ENCODE assay signal across 21 cellular contexts in genomic region chr6:151443449-151443848, GRCh38. TPM values are rescaled to one million over a fixed set of nuclear protein-coding genes. Genes with fewer than 3 reads are reported as not detected.
DNase-seq lines count a peak whose midpoint lies in the region; ATAC-seq and TF ChIP-seq lines count a peak whose summit lies in the region.
"Had no signal": no experiment of that assay in that cellular context is flagged by ENCODE, and none has a peak within 500 bp of the region (broad histone marks: within the 10 kb centered on the region; RNA-seq: fewer than 3 reads in every experiment).

No MANE protein-coding gene starts in this region.

- peaks cover 26% of the 10 kb centered on the region for H3K4me1 ChIP-seq in suprapubic skin

- H3K27me3 ChIP-seq in suprapubic skin = no peaks in the 10 kb centered on the region

- TF ChIP-seq EP300 in suprapubic skin (IDR thresholded peaks at IDR 0.05) = no peak

- H3K36me3 Mint-ChIP-seq in chondrocyte (ENCODE audit: low read depth) (peaks cover 4% of the 10 kb centered on the region), osteocyte (ENCODE audit: unreplicated experiment) (peaks cover 3% of the 10 kb centered on the region), immature natural killer cell (peaks cover 0 to 7% (median 6%) of the 10 kb centered on the region in 3 donors)
- H3K36me3 Mint-ChIP-seq in stimulated activated effector memory CD8-positive, alpha-beta T cell treated with anti-CD3 and anti-CD28 coated beads, Interleukin-12 subunit alpha, Interleukin-12 subunit beta, amount 100 ng/mL, for 72 hours = peaks cover 21% of the 10 kb centered on the region

- peaks cover 72% of the 10 kb centered on the region for H3K4me1 Mint-ChIP-seq in chondrocyte (ENCODE audit: low read depth)
- peaks cover 69% of the 10 kb centered on the region for H3K4me1 Mint-ChIP-seq in osteocyte (ENCODE audit: unreplicated experiment)
- peaks cover 21% of the 10 kb centered on the region for H3K4me1 Mint-ChIP-seq in stimulated activated effector memory CD8-positive, alpha-beta T cell treated with anti-CD3 and anti-CD28 coated beads, Interleukin-12 subunit alpha, Interleukin-12 subunit beta, amount 100 ng/mL, for 72 hours
- peaks cover 17 to 35% of the 10 kb centered on the region in 2 donors for H3K4me1 Mint-ChIP-seq in immature natural killer cell

- H3K27me3 Mint-ChIP-seq in chondrocyte (ENCODE audit: low read depth) = no peaks in the 10 kb centered on the region
- no peaks in the 10 kb centered on the region for H3K27me3 Mint-ChIP-seq in osteocyte (ENCODE audit: unreplicated experiment)
- H3K27me3 Mint-ChIP-seq in immature natural killer cell (ENCODE audit: low read depth in 3 of 3) = no peaks in the 10 kb centered on the region
- H3K27me3 Mint-ChIP-seq: CD4-positive, CD25-positive, alpha-beta regulatory T cell; IgD-negative memory B cell had no signal

- no peaks in the 10 kb centered on the region for H3K36me3 ChIP-seq in suprapubic skin

- no peak for TF ChIP-seq POLR2A in suprapubic skin (IDR thresholded peaks at IDR 0.05)

- no peak overlapping the region for H3K4me3 ChIP-seq in suprapubic skin

- peak overlapping the region; percentile 45 for H3K27ac ChIP-seq in suprapubic skin
- H3K27ac ChIP-seq: RWPE1 had no signal

- peak overlapping the region; percentile 80 for H3K27ac Mint-ChIP-seq in chondrocyte (ENCODE audit: unreplicated experiment)
- H3K27ac Mint-ChIP-seq in osteocyte (ENCODE audit: unreplicated experiment) = peak overlapping the region; percentile 24
- H3K27ac Mint-ChIP-seq in stimulated activated effector memory CD8-positive, alpha-beta T cell treated with anti-CD3 and anti-CD28 coated beads, Interleukin-12 subunit alpha, Interleukin-12 subunit beta, amount 100 ng/mL, for 72 hours = no peak overlapping the region
- H3K27ac Mint-ChIP-seq in immature natural killer cell = no peak overlapping the region
- H3K27ac Mint-ChIP-seq: CD4-positive, CD25-positive, alpha-beta regulatory T cell had no signal

- H3K4me3 Mint-ChIP-seq in chondrocyte (ENCODE audit: unreplicated experiment) = no peak overlapping the region
- H3K4me3 Mint-ChIP-seq in osteocyte (ENCODE audit: unreplicated experiment) = no peak overlapping the region
- no peak overlapping the region for H3K4me3 Mint-ChIP-seq in stimulated activated effector memory CD8-positive, alpha-beta T cell treated with anti-CD3 and anti-CD28 coated beads, Interleukin-12 subunit alpha, Interleukin-12 subunit beta, amount 100 ng/mL, for 72 hours
- no peak overlapping the region for H3K4me3 Mint-ChIP-seq in immature natural killer cell
- H3K4me3 Mint-ChIP-seq: CD4-positive, CD25-positive, alpha-beta regulatory T cell; IgD-negative memory B cell had no signal

- H3K9me3 ChIP-seq in suprapubic skin = no peaks in the 10 kb centered on the region

- TF ChIP-seq CTCF in chondrocyte (IDR thresholded peaks at IDR 0.05) (no peak), osteocyte (IDR thresholded peaks at IDR 0.05) (no peak), suprapubic skin (IDR thresholded peaks at IDR 0.05) (no peak)

- 82% methylated on average over 5 of the region's 5 CpGs for WGBS in suprapubic skin

- ATAC-seq in stimulated activated effector memory CD8-positive, alpha-beta T cell treated with anti-CD3 and anti-CD28 coated beads, Interleukin-12 subunit alpha, Interleukin-12 subunit beta, amount 100 ng/mL, for 72 hours = no peak
- no peak for ATAC-seq in GM18870 (IDR thresholded peaks at IDR 0.05; ENCODE audit: unreplicated experiment)

- H3K9me3 Mint-ChIP-seq in chondrocyte (ENCODE audit: low read depth) = no peaks in the 10 kb centered on the region
- no peaks in the 10 kb centered on the region for H3K9me3 Mint-ChIP-seq in osteocyte (ENCODE audit: unreplicated experiment)
- no peaks in the 10 kb centered on the region for H3K9me3 Mint-ChIP-seq in stimulated activated effector memory CD8-positive, alpha-beta T cell treated with anti-CD3 and anti-CD28 coated beads, Interleukin-12 subunit alpha, Interleukin-12 subunit beta, amount 100 ng/mL, for 72 hours
- H3K9me3 Mint-ChIP-seq in immature natural killer cell = no peaks in the 10 kb centered on the region
- H3K9me3 Mint-ChIP-seq: CD4-positive, CD25-positive, alpha-beta regulatory T cell; IgD-negative memory B cell had no signal

- DNase-seq in GM03348 (ENCODE audit: low spot score) (peak; percentile 20), chondrocyte (ENCODE audit: low spot score) (no peak), osteocyte (ENCODE audit: extremely low spot score, unreplicated experiment) (no peak), suprapubic skin (ENCODE audit: low spot score in 2 of 2) (no peak), immature natural killer cell (no peak)
- DNase-seq in stimulated activated effector memory CD8-positive, alpha-beta T cell treated with anti-CD3 and anti-CD28 coated beads, Interleukin-12 subunit alpha, Interleukin-12 subunit beta, amount 100 ng/mL, for 72 hours (ENCODE audit: low spot score in 2 of 2) = no peak
- DNase-seq: CD4-positive, CD25-positive, alpha-beta regulatory T cell; EL; GF-D8; H7; NCI-H1694; NCI-H2081; NCI-H2171; NCI-H345; NCI-H524; NCI-H774; NK-92 treated with Interleukin-12 subunit alpha and Interleukin-12 subunit beta, amount 100 ng/mL, for 24 hours; SHP77 treated with DMSO at 0.1 percent for 48 hours had no signal

RNA-seq across cellular contexts. Expression of gene RMND1, which starts 8.5 kb away (rescaled TPM):
- 19.3 to 42.8 TPM (median 42.5 TPM) in 3 replicates for total RNA-seq in chondrocyte
- 35.6 and 37.3 TPM in 2 replicates for total RNA-seq in osteocyte
- 10 to 100 TPM; 11.7 to 25.7 (median 12.8) TPM for total RNA-seq in suprapubic skin
- polyA plus RNA-seq in immature natural killer cell = 10 to 100 TPM in 1 of 3 donors, 1 to 10 TPM in 2; 6.4 to 13.3 (median 7.5) TPM

RNA-seq across cellular contexts. Expression of gene CCDC170, which starts 50.4 kb away (rescaled TPM):
- 0.20 to 0.67 TPM (median 0.60 TPM) in 3 replicates for total RNA-seq in chondrocyte
- total RNA-seq in osteocyte = 0.78 and 0.84 TPM in 2 replicates
- total RNA-seq in suprapubic skin = under 1 TPM; 0.16 to 0.89 (median 0.24) TPM
- under 1 TPM in 1 of 3 donors, not detected in 2; 0.78 TPM for polyA plus RNA-seq in immature natural killer cell
- total RNA-seq: CD4-positive, CD25-positive, alpha-beta regulatory T cell had no signal
- polyA plus RNA-seq: CD4-positive, CD25-positive, alpha-beta regulatory T cell; IgD-negative memory B cell had no signal

RNA-seq across cellular contexts. Expression of gene ZBTB2, which starts 52.1 kb away (rescaled TPM):
- 9.4 to 11.8 TPM (median 10.1 TPM) in 3 replicates for total RNA-seq in chondrocyte
- 12.3 and 12.6 TPM in 2 replicates for total RNA-seq in osteocyte
- 10 to 100 TPM in 3 of 4 donors, 1 to 10 TPM in 1; 9.5 to 17.5 (median 13.0) TPM for total RNA-seq in suprapubic skin
- polyA plus RNA-seq in immature natural killer cell = 10 to 100 TPM; 11.5 to 27.5 (median 24.1) TPM

Comparison
In these comparisons a context has a peak if more than half of its experiments do, and no peak if none do; other contexts are left out.
1. H3K27ac Mint-ChIP-seq: peak in chondrocyte (single experiment) and osteocyte (single experiment); none in stimulated activated effector memory CD8-positive, alpha-beta T cell treated with anti-CD3 and anti-CD28 coated beads, Interleukin-12 subunit alpha, Interleukin-12 subunit beta, amount 100 ng/mL, for 72 hours (single experiment) and immature natural killer cell (0 of 6).